28 cellular contexts compared by ENCODE assay signal in the genomic region with DNA sequence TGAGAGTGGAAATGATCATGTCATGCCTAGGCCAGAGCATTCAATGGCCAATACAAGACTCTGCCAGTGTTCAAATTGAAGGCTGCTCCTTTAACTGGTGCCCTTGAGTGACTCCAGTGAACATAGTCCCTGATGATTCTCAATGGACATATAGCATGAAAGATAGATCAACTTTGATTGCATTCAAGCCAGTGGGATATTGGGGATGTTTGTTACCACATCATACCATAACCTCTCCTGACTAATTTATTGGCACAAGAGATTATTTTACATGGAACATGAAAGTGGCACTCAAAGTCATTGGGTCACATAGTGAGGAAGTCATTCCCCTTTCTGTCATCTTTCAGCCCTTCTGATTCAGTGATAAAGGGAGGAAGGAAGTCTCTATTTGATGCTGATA.
"Had no signal": no experiment of that assay in that cellular context is flagged by ENCODE, and none has a peak within 500 bp of the region (broad histone marks: within the 10 kb centered on the region; RNA-seq: fewer than 3 reads in every experiment).

No MANE protein-coding gene starts in this region.

- H3K36me3 ChIP-seq: neural progenitor cell, pancreas, spleen, suprapubic skin, transverse colon, upper lobe of left lung, vagina had no signal

- H3K27ac ChIP-seq: neural progenitor cell, pancreas, psoas muscle, skin epidermis, spleen, suprapubic skin, testis, tibial artery, transverse colon, upper lobe of left lung, vagina had no signal

- H3K9ac ChIP-seq: neural progenitor cell had no signal

- H3K9me3 ChIP-seq: pancreas, suprapubic skin, testis, transverse colon, vagina had no signal

- H3K4me2 ChIP-seq: neural progenitor cell, smooth muscle cell had no signal

- H2AFZ ChIP-seq: neural progenitor cell had no signal

- ATAC-seq: naive thymus-derived CD4-positive, alpha-beta T cell; natural killer cell; pancreas; right cardiac atrium; stimulated activated memory B cell treated with anti-CD40 and anti-IgM and Interleukin-4, amounts not matched to agents 10 μg/mL and 1 μg/mL and 100 μg/mL, for 72 hours; stimulated activated naive CD8-positive, alpha-beta T cell treated with anti-CD3 and anti-CD28 coated beads, Interleukin-15, amount 100 ng/mL, for 72 hours; stimulated activated naive CD8-positive, alpha-beta T cell treated with anti-CD3 and anti-CD28 coated beads, Interleukin-15, Interleukin-2, amounts not matched to agents 100 U/mL and 50 U/mL, for 24 hours had no signal

- H3K27me3 ChIP-seq: neural progenitor cell, pancreas, spleen, suprapubic skin, testis, tibial artery, transverse colon, upper lobe of left lung, vagina had no signal

- H3K4me3 ChIP-seq: neural progenitor cell, pancreas, psoas muscle, skin epidermis, smooth muscle cell, spleen, suprapubic skin, testis, tibial artery, transverse colon, upper lobe of left lung, vagina had no signal

- FAIRE-seq: pancreas, urothelium cell line had no signal

- DNase-seq: naive thymus-derived CD4-positive, alpha-beta T cell; natural killer cell; occipital lobe; pancreas; posterior cingulate gyrus; psoas muscle; right cardiac atrium; spleen; stimulated activated CD4-positive, alpha-beta T cell treated with anti-CD3 and anti-CD28 coated beads, Interleukin-12 subunit alpha, Interleukin-12 subunit beta, amount 100 ng/mL, for 4 hours; stimulated activated CD4-positive, alpha-beta T cell treated with anti-CD3 and anti-CD28 coated beads, Interleukin-1b, Interleukin-23, amount 100 ng/mL, for 48 hours; stimulated activated CD4-positive, alpha-beta T cell treated with anti-CD3 and anti-CD28 coated beads, Interleukin-4, amount 100 ng/mL, for 1 hour; stimulated activated CD4-positive, alpha-beta T cell treated with anti-CD3 and anti-CD28 coated beads, Interleukin-4, amount 100 ng/mL, for 4 hours; stimulated activated CD8-positive, alpha-beta memory T cell treated with anti-CD3 and anti-CD28 coated beads, Interleukin-4, amount 100 ng/mL, for 48 hours; stimulated activated naive CD4-positive, alpha-beta T cell; stimulated activated naive CD8-positive, alpha-beta T cell treated with anti-CD3 and anti-CD28 coated beads, Interleukin-15, amount 100 ng/mL, for 72 hours; stimulated activated naive CD8-positive, alpha-beta T cell treated with anti-CD3 and anti-CD28 coated beads, Interleukin-15, Interleukin-2, amounts not matched to agents 100 U/mL and 50 U/mL, for 24 hours; substantia nigra; testis; tibial artery; transverse colon; upper lobe of left lung had no signal

- H3K4me1 ChIP-seq: pancreas, psoas muscle, spleen, suprapubic skin, testis, upper lobe of left lung, vagina had no signal
